ENCODE assay signal across 29 cellular contexts in genomic region chrX:131270085-131270484, GRCh38. TPM values are rescaled to one million over a fixed set of nuclear protein-coding genes. Genes with fewer than 3 reads are reported as not detected.
"Had no signal": no experiment of that assay in that cellular context is flagged by ENCODE, and none has a peak within 500 bp of the region (broad histone marks: within the 10 kb centered on the region; RNA-seq: fewer than 3 reads in every experiment).

No MANE protein-coding gene starts in this region.

- H3K36me3 ChIP-seq: esophagus squamous epithelium, heart right ventricle, lower lobe of right lung, prostate gland, right atrium auricular region, sigmoid colon, stomach, tibial artery had no signal

- H3K9me3 Mint-ChIP-seq: effector memory CD8-positive, alpha-beta T cell; naive thymus-derived CD8-positive, alpha-beta T cell; nephron progenitor cell; stimulated activated effector memory CD8-positive, alpha-beta T cell treated with anti-CD3 and anti-CD28 coated beads, Interleukin-12 subunit alpha, Interleukin-12 subunit beta, amount 100 ng/mL, for 72 hours; type B pancreatic cell had no signal

- H3K27ac Mint-ChIP-seq: effector memory CD8-positive, alpha-beta T cell; naive thymus-derived CD8-positive, alpha-beta T cell; nephron progenitor cell; stimulated activated effector memory CD8-positive, alpha-beta T cell treated with anti-CD3 and anti-CD28 coated beads, Interleukin-12 subunit alpha, Interleukin-12 subunit beta, amount 100 ng/mL, for 72 hours; type B pancreatic cell had no signal

- H3K4me1 ChIP-seq: esophagus squamous epithelium, heart right ventricle, lower lobe of right lung, prostate gland, right atrium auricular region, sigmoid colon, stomach, testis, tibial artery had no signal

- H3K4me3 ChIP-seq: esophagus squamous epithelium, heart right ventricle, lower lobe of right lung, prostate gland, right atrium auricular region, sigmoid colon, stomach, testis, tibial artery had no signal

- FAIRE-seq: endometrium had no signal

- ATAC-seq: effector memory CD8-positive, alpha-beta T cell; heart right ventricle; left colon; left ventricle myocardium superior; lower lobe of right lung; naive thymus-derived CD8-positive, alpha-beta T cell; stimulated activated effector memory CD8-positive, alpha-beta T cell treated with anti-CD3 and anti-CD28 coated beads, Interleukin-12 subunit alpha, Interleukin-12 subunit beta, amount 100 ng/mL, for 72 hours had no signal

- H3K36me3 Mint-ChIP-seq: naive thymus-derived CD8-positive, alpha-beta T cell; stimulated activated effector memory CD8-positive, alpha-beta T cell treated with anti-CD3 and anti-CD28 coated beads, Interleukin-12 subunit alpha, Interleukin-12 subunit beta, amount 100 ng/mL, for 72 hours; type B pancreatic cell had no signal

- H3K27me3 ChIP-seq: esophagus squamous epithelium, right atrium auricular region, sigmoid colon, testis, tibial artery had no signal

- H3K4me3 Mint-ChIP-seq: effector memory CD8-positive, alpha-beta T cell; naive thymus-derived CD8-positive, alpha-beta T cell; nephron progenitor cell; stimulated activated effector memory CD8-positive, alpha-beta T cell treated with anti-CD3 and anti-CD28 coated beads, Interleukin-12 subunit alpha, Interleukin-12 subunit beta, amount 100 ng/mL, for 72 hours; type B pancreatic cell had no signal

- DNase-seq: cortex of kidney; effector memory CD8-positive, alpha-beta T cell; erythroblast; esophagus squamous epithelium; foreskin melanocyte; glutamatergic neuron; heart right ventricle; hippocampal formation; islet precursor cell; kidney glomerular epithelial cell; left colon; left ventricle myocardium superior; lower lobe of right lung; naive thymus-derived CD8-positive, alpha-beta T cell; nephron progenitor cell; nucleus accumbens; sigmoid colon; stimulated activated CD4-positive, alpha-beta T cell treated with anti-CD3 and anti-CD28 coated beads, Interleukin-2, amount 100 ng/mL, for 24 hours; stimulated activated CD4-positive, alpha-beta T cell treated with anti-CD3 and anti-CD28 coated beads, Interleukin-4, amount 100 ng/mL, for 24 hours; stimulated activated naive CD4-positive, alpha-beta T cell treated with Interleukin-2 at 50 U/mL for 16 hours; stomach; testis; tibial artery had no signal

- H3K27ac ChIP-seq: esophagus squamous epithelium, heart right ventricle, lower lobe of right lung, prostate gland, right atrium auricular region, sigmoid colon, stomach, testis, tibial artery had no signal

- H3K27me3 Mint-ChIP-seq: effector memory CD8-positive, alpha-beta T cell had no signal

- H3K9me3 ChIP-seq: esophagus squamous epithelium, heart right ventricle, lower lobe of right lung, prostate gland, right atrium auricular region, sigmoid colon, stomach, testis, tibial artery had no signal

- H3K4me1 Mint-ChIP-seq: naive thymus-derived CD8-positive, alpha-beta T cell; stimulated activated effector memory CD8-positive, alpha-beta T cell treated with anti-CD3 and anti-CD28 coated beads, Interleukin-12 subunit alpha, Interleukin-12 subunit beta, amount 100 ng/mL, for 72 hours had no signal

RNA-seq across cellular contexts. Expression of gene IGSF1, which starts 19.0 kb away (rescaled TPM):
- total RNA-seq: myocyte; naive thymus-derived CD8-positive, alpha-beta T cell had no signal
- polyA plus RNA-seq: naive thymus-derived CD8-positive, alpha-beta T cell had no signal
